ENCODE assay signal across 22 cellular contexts in the genomic region with DNA sequence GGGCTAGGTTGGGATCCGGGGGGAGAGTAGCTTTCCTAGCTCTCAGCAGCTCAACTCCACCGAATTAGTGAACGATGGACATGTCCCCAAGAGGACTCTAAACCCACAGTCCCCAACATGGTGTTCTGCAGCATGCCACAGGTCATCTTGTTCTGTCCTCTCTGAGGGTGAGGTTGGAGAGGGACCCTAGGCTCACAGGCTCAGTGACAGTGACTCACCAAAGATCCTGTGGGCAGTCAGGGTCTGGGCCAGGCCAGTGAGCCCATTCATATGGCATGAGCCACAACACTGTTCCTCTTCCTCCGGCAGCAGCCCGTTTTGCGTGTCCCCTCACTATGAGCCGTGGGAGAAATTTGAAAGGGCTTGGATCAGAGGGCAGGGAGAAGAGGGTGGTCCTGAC. TPM values are rescaled to one million over a fixed set of nuclear protein-coding genes. Genes with fewer than 3 reads are reported as not detected.
A peak's percentile ranks its signal among the peaks of the same experiment; 100 is the strongest.
DNase-seq lines count a peak whose midpoint lies in the region; ATAC-seq and TF ChIP-seq lines count a peak whose summit lies in the region.
"Had no signal": no experiment of that assay in that cellular context is flagged by ENCODE, and none has a peak within 500 bp of the region (broad histone marks: within the 10 kb centered on the region; RNA-seq: fewer than 3 reads in every experiment).

No MANE protein-coding gene starts in this region.

- H3K4me3 Mint-ChIP-seq in MCF 10A (ENCODE audit: unreplicated experiment): no peak overlapping the region
- H3K4me3 Mint-ChIP-seq: activated T-cell treated with anti-CD3 and anti-CD28 coated beads, Interleukin-2, amount 50 U/mL, for 24 hours; mesothelial cell of epicardium; stimulated activated memory B cell treated with anti-CD40 and anti-IgM and Interleukin-4, amounts not matched to agents 10 μg/mL and 1 μg/mL and 100 μg/mL, for 72 hours had no signal

- POLR2A ChIA-PET in MCF 10A (lab: Yijun Ruan, JAX) (interaction anchor here (2.8 to 10.8 kb wide), 2 partner anchors 15 to 36 kb away, joined by 12 to 570 read pairs; no protein-coding TSS in a partner anchor), PC-3 (lab: Charles Lee; ENCODE audit: unreplicated experiment) (no interaction called here)

- no peaks in the 10 kb centered on the region for H3K9me3 ChIP-seq in mammary epithelial cell (replicated peaks; ENCODE audit: insufficient read depth, low read length)
- H3K9me3 ChIP-seq in PC-3 (ENCODE audit: low read length): no peaks in the 10 kb centered on the region
- H3K9me3 ChIP-seq in smooth muscle cell (replicated peaks; ENCODE audit: low read depth): no peaks in the 10 kb centered on the region
- H3K9me3 ChIP-seq: body of pancreas, HAP-1, tibial artery had no signal

- H3K4me1 Mint-ChIP-seq in MCF 10A (ENCODE audit: insufficient read depth, unreplicated experiment): peaks cover 39% of the 10 kb centered on the region

- H3K4me3 ChIP-seq in mammary epithelial cell (replicated peaks in 1 of 3; ENCODE audit: insufficient read depth in 1 of 3, low read depth in 2 of 3, low read length in 3 of 3) (no peak overlapping the region), PC-3 (ENCODE audit: low read length) (no peak overlapping the region), smooth muscle cell (no peak overlapping the region)
- H3K4me3 ChIP-seq: body of pancreas, HAP-1, tibial artery had no signal

- H3K4me2 ChIP-seq in mammary epithelial cell (ENCODE audit: insufficient read depth, low read depth, low read length): no peak overlapping the region
- peak overlapping the region; percentile 91; the same call in 1 of the 2 replicates for H3K4me2 ChIP-seq in PC-3 (ENCODE audit: low read length)
- peak overlapping the region; percentile 17 for H3K4me2 ChIP-seq in smooth muscle cell

- H3K36me3 ChIP-seq in mammary epithelial cell (ENCODE audit: insufficient read depth, low read length) (peaks cover 13% of the 10 kb centered on the region), PC-3 (ENCODE audit: low read depth, low read length) (peaks cover 14% of the 10 kb centered on the region), smooth muscle cell (ENCODE audit: low read depth) (no peaks in the 10 kb centered on the region)

- intact Hi-C loops in MCF 10A (cut with micrococcal nuclease): no loop called here
- intact Hi-C loops in mammary epithelial cell (cut with micrococcal nuclease): no loop called here
- intact Hi-C loops in PC-3 (cut with micrococcal nuclease): loop anchor here (5.0 kb wide), 1 partner anchor 84 kb away; no protein-coding TSS in a partner anchor

- H3K9me2 ChIP-seq in PC-3 (replicated peaks; ENCODE audit: low read length): no peaks in the 10 kb centered on the region

- CTCF ChIA-PET in MCF 10A (lab: Yijun Ruan, JAX): interaction anchor here (0.9 to 7.2 kb wide), 4 partner anchors 12 to 84 kb away, joined by 3 to 107 read pairs (median 28); no protein-coding TSS in a partner anchor
- CTCF ChIA-PET in mammary epithelial cell (lab: Charles Lee; ENCODE audit: low non-redundant PET): no interaction called here
- CTCF ChIA-PET in PC-3 (lab: Charles Lee): no interaction called here

- dilution Hi-C loops in mammary epithelial cell (cut with HindIII; ENCODE audit: low sequenced_read_pairs): no loop called here

- no peaks in the 10 kb centered on the region for H3K9me3 Mint-ChIP-seq in MCF 10A (ENCODE audit: unreplicated experiment)
- H3K9me3 Mint-ChIP-seq: activated T-cell treated with anti-CD3 and anti-CD28 coated beads, Interleukin-2, amount 50 U/mL, for 24 hours; CD4-positive, alpha-beta memory T cell; mesothelial cell of epicardium; stimulated activated memory B cell treated with anti-CD40 and anti-IgM and Interleukin-4, amounts not matched to agents 10 μg/mL and 1 μg/mL and 100 μg/mL, for 72 hours had no signal

- TF ChIP-seq CTCF in MCF 10A (IDR thresholded peaks at IDR 0.05; ENCODE audit: unreplicated experiment) (no peak), mammary epithelial cell (conservative IDR thresholded peaks at IDR 0.05 in 1 of 2, IDR thresholded peaks at IDR 0.05 in 1 of 2; ENCODE audit: extremely low read depth in 1 of 2, insufficient read depth in 1 of 2, low read depth in 1 of 2, low read length in 2 of 2) (no peak), PC-3 (conservative IDR thresholded peaks at IDR 0.05; ENCODE audit: low read depth, low read length) (no peak), smooth muscle cell (IDR thresholded peaks at IDR 0.05; ENCODE audit: borderline replicate concordance, insufficient read depth, poor library complexity, severe bottlenecking) (no peak)

- H3K9ac ChIP-seq in mammary epithelial cell (ENCODE audit: insufficient read depth, low read length): no peak overlapping the region
- H3K9ac ChIP-seq in PC-3 (ENCODE audit: low read length): no peak overlapping the region
- no peak overlapping the region for H3K9ac ChIP-seq in smooth muscle cell (ENCODE audit: low read depth)

- peaks cover 18% of the 10 kb centered on the region for H3F3A ChIP-seq in PC-3 (ENCODE audit: low read length, unreplicated experiment)
- peaks cover 25% of the 10 kb centered on the region for H3F3A ChIP-seq in smooth muscle cell (ENCODE audit: low read depth)

- H3K27ac ChIP-seq in mammary epithelial cell (ENCODE audit: insufficient read depth, low read depth, low read length) (no peak overlapping the region), PC-3 (ENCODE audit: low read length) (peak overlapping the region; percentile 5; the same call in 1 of the 2 replicates), smooth muscle cell (ENCODE audit: low read depth) (peak overlapping the region; percentile 91)
- H3K27ac ChIP-seq: VCaP had no signal

- peaks cover 52% of the 10 kb centered on the region for H3K4me1 ChIP-seq in mammary epithelial cell (ENCODE audit: insufficient read depth, low read length)
- peaks cover 58% of the 10 kb centered on the region for H3K4me1 ChIP-seq in PC-3 (ENCODE audit: insufficient read depth, low read length)
- peaks cover 27% of the 10 kb centered on the region for H3K4me1 ChIP-seq in smooth muscle cell (ENCODE audit: low read depth)

- H4K20me1 ChIP-seq in mammary epithelial cell (ENCODE audit: insufficient read depth, low read length) (no peaks in the 10 kb centered on the region), PC-3 (ENCODE audit: low read length) (peaks cover 14% of the 10 kb centered on the region), smooth muscle cell (ENCODE audit: low read depth) (peaks cover 18% of the 10 kb centered on the region)

- TF ChIP-seq POLR2A in erythroblast (IDR thresholded peaks at IDR 0.05; ENCODE audit: low read length): no peak

- no peak overlapping the region for H2AFZ ChIP-seq in mammary epithelial cell (ENCODE audit: low read depth, low read length)
- no peak overlapping the region for H2AFZ ChIP-seq in PC-3 (ENCODE audit: low read length)
- no peak overlapping the region for H2AFZ ChIP-seq in smooth muscle cell (ENCODE audit: low read depth)

- peaks cover 14% of the 10 kb centered on the region for H3K36me3 Mint-ChIP-seq in MCF 10A (ENCODE audit: insufficient read depth, unreplicated experiment)

- H3K27me3 ChIP-seq in mammary epithelial cell (ENCODE audit: insufficient read depth, low read length) (no peaks in the 10 kb centered on the region), PC-3 (ENCODE audit: low read length) (no peaks in the 10 kb centered on the region), smooth muscle cell (ENCODE audit: low read depth) (no peaks in the 10 kb centered on the region)
- H3K27me3 ChIP-seq: body of pancreas, tibial artery had no signal

- H3K27me3 Mint-ChIP-seq in MCF 10A (ENCODE audit: insufficient read depth, unreplicated experiment): no peaks in the 10 kb centered on the region
- H3K27me3 Mint-ChIP-seq: activated T-cell treated with anti-CD3 and anti-CD28 coated beads, Interleukin-2, amount 50 U/mL, for 24 hours; CD4-positive, alpha-beta memory T cell; stimulated activated memory B cell treated with anti-CD40 and anti-IgM and Interleukin-4, amounts not matched to agents 10 μg/mL and 1 μg/mL and 100 μg/mL, for 72 hours had no signal

- DNase-seq in MCF 10A (ENCODE audit: unreplicated experiment) (no peak), mammary epithelial cell (no peak), PC-3 (no peak), hepatic stellate cell (ENCODE audit: low spot score) (peak; percentile 35), smooth muscle cell (lab: John Stamatoyannopoulos, UW; ENCODE audit: unreplicated experiment) (no peak), erythroblast (lab: John Stamatoyannopoulos, UW) (no peak), occipital lobe (lab: John Stamatoyannopoulos, UW) (no peak)
- DNase-seq: ACHN; activated naive CD4-positive, alpha-beta T cell treated with anti-CD3 and anti-CD28 coated beads, Interleukin-2, amount 50 U/mL, for 16 hours; activated T-cell treated with anti-CD3 and anti-CD28 coated beads, Interleukin-2, amount 50 U/mL, for 24 hours; body of pancreas; CD4-positive, alpha-beta memory T cell; DND-41; NCI-H187; NCI-H226; SW 1271; tibial artery had no signal

- BruUV-seq in MCF 10A (replicated peaks; lab: Mats Ljungman, UMichigan) (no TSS peak), mammary epithelial cell (replicated peaks; lab: Mats Ljungman, UMichigan) (no TSS peak), PC-3 (replicated peaks; lab: Mats Ljungman, UMichigan) (no TSS peak)

- in situ Hi-C loops in mammary epithelial cell (cut with MboI; ENCODE audit: low sequenced_read_pairs in 2 of 2): no loop called here

- peaks cover 37% of the 10 kb centered on the region for H3K79me2 ChIP-seq in mammary epithelial cell (ENCODE audit: insufficient read depth, low read length)
- peaks cover 28% of the 10 kb centered on the region for H3K79me2 ChIP-seq in PC-3 (ENCODE audit: low read length)
- peaks cover 21% of the 10 kb centered on the region for H3K79me2 ChIP-seq in smooth muscle cell (ENCODE audit: low read depth)

- H3K27ac Mint-ChIP-seq in MCF 10A (ENCODE audit: low read depth, unreplicated experiment): peak overlapping the region; percentile 6
- H3K27ac Mint-ChIP-seq: activated T-cell treated with anti-CD3 and anti-CD28 coated beads, Interleukin-2, amount 50 U/mL, for 24 hours; mesothelial cell of epicardium; stimulated activated memory B cell treated with anti-CD40 and anti-IgM and Interleukin-4, amounts not matched to agents 10 μg/mL and 1 μg/mL and 100 μg/mL, for 72 hours had no signal

- 97% methylated on average over 7 of the region's 7 CpGs for WGBS in mammary epithelial cell (ENCODE audit: low coverage, missing lambda C conversion rate)
- 57% methylated on average over 7 of the region's 7 CpGs for WGBS in smooth muscle cell (ENCODE audit: low lambda C conversion rate)

- ATAC-seq in PC-3 (no peak), HG03457 (IDR thresholded peaks at IDR 0.05; ENCODE audit: unreplicated experiment) (no peak)
- ATAC-seq: body of pancreas; stimulated activated memory B cell treated with anti-CD40 and anti-IgM and Interleukin-4, amounts not matched to agents 10 μg/mL and 1 μg/mL and 100 μg/mL, for 72 hours had no signal

RNA-seq across cellular contexts. Expression of a gene that starts 2.8 kb away (rescaled TPM):
- total RNA-seq in MCF 10A (2022) (242 and 295 TPM in 2 replicates), mammary epithelial cell (100 to 1,000 TPM; 227 to 533 TPM), PC-3 (2014; rRNA removed) (209 and 257 TPM in 2 replicates), smooth muscle cell (96.0 and 106 TPM in 2 replicates), occipital lobe (34.2 TPM)
- polyA plus RNA-seq in mammary epithelial cell (441 TPM), smooth muscle cell (77.2 and 93.4 TPM in 2 replicates)
- 761 TPM for polyA minus RNA-seq in mammary epithelial cell

RNA-seq across cellular contexts. Expression of a gene that starts 58.6 kb away (rescaled TPM):
- total RNA-seq in MCF 10A (2022) (54.5 and 56.1 TPM in 2 replicates), mammary epithelial cell (10 to 100 TPM; 10.2 to 42.6 TPM), PC-3 (2014; rRNA removed) (25.4 and 27.9 TPM in 2 replicates), smooth muscle cell (11.2 and 14.3 TPM in 2 replicates), occipital lobe (4.8 TPM)
- polyA plus RNA-seq in mammary epithelial cell (32.6 TPM), smooth muscle cell (56.4 and 67.6 TPM in 2 replicates)
- 19.7 TPM for polyA minus RNA-seq in mammary epithelial cell
